In the genomic region with DNA sequence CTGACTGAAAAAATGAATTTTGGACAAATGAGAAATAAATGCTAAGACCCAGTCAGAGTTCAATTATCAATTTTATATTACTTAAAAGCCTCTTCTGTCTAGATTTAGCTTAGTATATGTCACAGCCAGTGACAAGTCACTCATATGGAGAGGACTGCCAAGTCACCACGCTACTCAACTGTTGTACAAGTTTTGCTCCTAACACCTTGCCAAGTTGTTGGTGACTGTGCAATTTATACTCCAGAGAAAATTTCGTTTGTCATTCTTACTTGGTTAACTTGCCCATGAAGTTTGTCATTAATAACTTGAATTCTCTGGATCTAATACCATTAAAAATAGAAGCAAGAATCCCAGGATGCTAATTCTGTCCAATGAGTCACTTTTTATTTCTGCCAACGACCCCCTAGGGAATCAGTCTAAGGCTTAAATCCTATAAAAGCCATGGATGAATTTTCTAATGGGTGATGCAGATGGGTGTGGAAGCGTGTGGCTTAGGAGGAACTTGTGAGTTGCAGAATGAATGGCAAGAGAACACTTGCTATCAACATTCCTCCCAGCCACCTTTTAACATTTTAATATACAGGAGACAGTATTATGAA, we compare ENCODE assay signal across 28 cellular contexts. TPM values are rescaled to one million over a fixed set of nuclear protein-coding genes. Genes with fewer than 3 reads are reported as not detected.
DNase-seq lines count a peak whose midpoint lies in the region; ATAC-seq, FAIRE-seq and TF ChIP-seq lines count a peak whose summit lies in the region.
"Had no signal": no experiment of that assay in that cellular context is flagged by ENCODE, and none has a peak within 500 bp of the region (broad histone marks: within the 10 kb centered on the region; RNA-seq: fewer than 3 reads in every experiment).

No MANE protein-coding gene starts in this region.

- H3K9ac ChIP-seq in HepG2 (ENCODE audit: insufficient read depth, low read depth, low read length) = no peak overlapping the region

- no peak overlapping the region for H3K27ac Mint-ChIP-seq in natural killer cell treated with Interleukin-12 subunit alpha and Interleukin-12 subunit beta and Interleukin-15 and Interleukin-18, amount 100 ng/mL, for 72 hours
- H3K27ac Mint-ChIP-seq: activated T-cell treated with anti-CD3 and anti-CD28 coated beads, Interleukin-2, amount 50 U/mL, for 72 hours; H9; IgD-negative memory B cell; naive thymus-derived CD4-positive, alpha-beta T cell had no signal

- no peaks in the 10 kb centered on the region for H3K4me1 ChIP-seq in HepG2 (ENCODE audit: insufficient read depth, low read length)
- H3K4me1 ChIP-seq in right lobe of liver = peaks cover 0 to 9% (median 0%) of the 10 kb centered on the region in 4 donors
- H3K4me1 ChIP-seq in aorta (ENCODE audit: control insufficient read depth in 1 of 2, insufficient read depth in 2 of 2, low read length in 2 of 2) = peaks cover 0 to 5% of the 10 kb centered on the region in 2 donors
- H3K4me1 ChIP-seq: adrenal gland had no signal

- H3K4me2 ChIP-seq in HepG2 (ENCODE audit: low read depth, low read length) = no peak overlapping the region

- no peak for TF ChIP-seq EP300 in HepG2 (IDR thresholded peaks at IDR 0.05; ENCODE audit: low read depth in 2 of 2, low read length in 2 of 2)
- no peak for TF ChIP-seq EP300 in HepG2 (CRISPR knock-in tag; IDR thresholded peaks at IDR 0.05; ENCODE audit: borderline replicate concordance)

- no peak overlapping the region for H3K4me3 Mint-ChIP-seq in natural killer cell treated with Interleukin-12 subunit alpha and Interleukin-12 subunit beta and Interleukin-15 and Interleukin-18, amount 100 ng/mL, for 72 hours
- H3K4me3 Mint-ChIP-seq: activated T-cell treated with anti-CD3 and anti-CD28 coated beads, Interleukin-2, amount 50 U/mL, for 72 hours; H9; IgD-negative memory B cell; naive thymus-derived CD4-positive, alpha-beta T cell had no signal

- no peak overlapping the region for H2AFZ ChIP-seq in HepG2 (ENCODE audit: low read length)

- POLR2A ChIA-PET in HepG2 (lab: Yijun Ruan, JAX) = no interaction called here

- TF ChIP-seq POLR2A in HepG2 (IDR thresholded peaks at IDR 0.05; ENCODE audit: insufficient read depth in 1 of 2, low read depth in 2 of 2, low read length in 2 of 2) = no peak
- TF ChIP-seq POLR2A in right lobe of liver (IDR thresholded peaks at IDR 0.05) = no peak

- H3K4me3 ChIP-seq in HepG2 (replicated peaks in 1 of 3; ENCODE audit: insufficient read depth in 1 of 3, low read depth in 2 of 3, low read length in 3 of 3) = no peak overlapping the region
- H3K4me3 ChIP-seq in right lobe of liver = no peak overlapping the region
- H3K4me3 ChIP-seq in aorta (ENCODE audit: low read length in 2 of 2) = no peak overlapping the region
- H3K4me3 ChIP-seq: adrenal gland, upper lobe of left lung had no signal

- no peak for DNase-seq in HepG2 (ENCODE audit: low spot score)
- DNase-seq in right lobe of liver = no peak
- DNase-seq in natural killer cell treated with Interleukin-12 subunit alpha and Interleukin-12 subunit beta and Interleukin-15 and Interleukin-18, amount 100 ng/mL, for 72 hours (ENCODE audit: low spot score) = no peak
- no peak for DNase-seq in aorta
- DNase-seq in NCI-H2171 treated with DMSO at 0.1 percent for 48 hours (lab: John Stamatoyannopoulos, UW) = no peak
- DNase-seq in NCI-H1417 treated with DMSO at 0.1 percent for 48 hours (lab: John Stamatoyannopoulos, UW) = no peak
- DNase-seq: activated naive CD4-positive, alpha-beta T cell treated with Interleukin-2 at 50 U/mL for 16 hours; activated T-cell treated with anti-CD3 and anti-CD28 coated beads, Interleukin-2, amount 50 U/mL, for 72 hours; adrenal gland; effector CD4-positive, alpha-beta T cell; H9; hippocampal formation; left cardiac atrium; naive thymus-derived CD4-positive, alpha-beta T cell; NCI-H2081; NCI-H748 treated with DMSO at 0.1 percent for 48 hours; nucleus accumbens; stimulated activated CD4-positive, alpha-beta T cell treated with anti-CD3 and anti-CD28 coated beads, Interleukin-12 subunit alpha, Interleukin-12 subunit beta, amount 100 ng/mL, for 4 hours; stimulated activated CD4-positive, alpha-beta T cell treated with anti-CD3 and anti-CD28 coated beads, Interleukin-4, amount 100 ng/mL, for 1 hour; substantia nigra; T-helper 2 cell; upper lobe of left lung had no signal

- H3K27me3 ChIP-seq in HepG2 (ENCODE audit: control insufficient read depth in 1 of 2, insufficient read depth in 2 of 2, low read length in 2 of 2) (no peaks in the 10 kb centered on the region), right lobe of liver (no peaks in the 10 kb centered on the region), aorta (ENCODE audit: control insufficient read depth in 1 of 2, insufficient read depth in 2 of 2, low read length in 1 of 2) (no peaks in the 10 kb centered on the region)
- H3K27me3 ChIP-seq: adrenal gland, upper lobe of left lung had no signal

- H3K27ac ChIP-seq in HepG2 (ENCODE audit: extremely low read length, insufficient read depth, low read length) (no peak overlapping the region), right lobe of liver (no peak overlapping the region), aorta (ENCODE audit: low read depth in 1 of 2, low read length in 2 of 2) (no peak overlapping the region)
- H3K27ac ChIP-seq: adrenal gland, upper lobe of left lung had no signal

- ATAC-seq in HepG2 (no peak), right lobe of liver (no peak), esophagus mucosa (peak; percentile 29), aorta (ENCODE audit: low FRiP score) (peak; percentile 60), GM19328 (IDR thresholded peaks at IDR 0.05; ENCODE audit: unreplicated experiment) (no peak)
- ATAC-seq in natural killer cell treated with Interleukin-12 subunit alpha and Interleukin-12 subunit beta and Interleukin-15 and Interleukin-18, amount 100 ng/mL, for 72 hours = peak; percentile 54 to 73
- ATAC-seq: activated T-cell treated with anti-CD3 and anti-CD28 coated beads, Interleukin-2, amount 50 U/mL, for 72 hours; SK-N-SH treated with all-trans-retinoic acid at 6 μM for 48 hours had no signal

- no peak for TF ChIP-seq CTCF in HepG2 (CRISPR knock-in tag; IDR thresholded peaks at IDR 0.05)
- TF ChIP-seq CTCF in right lobe of liver (IDR thresholded peaks at IDR 0.05) = no peak

- in situ Hi-C loops in HepG2 (cut with HindIII; ENCODE audit: extremely low pct_ligation_motif_present, low pct_unique_long_range_greater_than_20kb) = no loop called here

- no peaks in the 10 kb centered on the region for H3K27me3 Mint-ChIP-seq in natural killer cell treated with Interleukin-12 subunit alpha and Interleukin-12 subunit beta and Interleukin-15 and Interleukin-18, amount 100 ng/mL, for 72 hours
- H3K27me3 Mint-ChIP-seq: IgD-negative memory B cell; naive thymus-derived CD4-positive, alpha-beta T cell had no signal

- TF ChIP-seq RAD21 in HepG2 (CRISPR knock-in tag; IDR thresholded peaks at IDR 0.05) = no peak

- no TSS peak for BruUV-seq in HepG2 (replicated peaks; lab: Mats Ljungman, UMichigan)

- no peaks in the 10 kb centered on the region for H3K79me2 ChIP-seq in HepG2 (ENCODE audit: insufficient read depth, low read length)

- no peaks in the 10 kb centered on the region for H3K36me3 ChIP-seq in HepG2 (replicated peaks in 1 of 2; ENCODE audit: control insufficient read depth in 1 of 2, insufficient read depth in 2 of 2, low read length in 2 of 2)
- H3K36me3 ChIP-seq in right lobe of liver = no peaks in the 10 kb centered on the region
- H3K36me3 ChIP-seq in aorta (ENCODE audit: control insufficient read depth in 1 of 2, insufficient read depth in 2 of 2, low read length in 1 of 2) = no peaks in the 10 kb centered on the region
- H3K36me3 ChIP-seq: adrenal gland, upper lobe of left lung had no signal

- H3K9me3 ChIP-seq in HepG2 (ENCODE audit: low read length) (no peaks in the 10 kb centered on the region), right lobe of liver (no peaks in the 10 kb centered on the region), aorta (ENCODE audit: control insufficient read depth, low read length) (no peaks in the 10 kb centered on the region)
- H3K9me3 ChIP-seq: adrenal gland, upper lobe of left lung had no signal

- CTCF ChIA-PET in HepG2 (lab: Yijun Ruan, JAX; ENCODE audit: low intra/inter-chr PET ratio, low total read pairs) = no interaction called here

- no peaks in the 10 kb centered on the region for H3K9me3 Mint-ChIP-seq in natural killer cell treated with Interleukin-12 subunit alpha and Interleukin-12 subunit beta and Interleukin-15 and Interleukin-18, amount 100 ng/mL, for 72 hours
- H3K9me3 Mint-ChIP-seq: activated T-cell treated with anti-CD3 and anti-CD28 coated beads, Interleukin-2, amount 50 U/mL, for 72 hours; H9; naive thymus-derived CD4-positive, alpha-beta T cell had no signal

- intact Hi-C loops in HepG2 (cut with micrococcal nuclease; ENCODE audit: unreplicated experiment) = no loop called here
- intact Hi-C loops in right lobe of liver (cut with DNase I) = no loop called here
- intact Hi-C loops in aorta (cut with DNase I) = no loop called here

- peaks cover 12 to 15% of the 10 kb centered on the region in 2 donors for H3K4me1 Mint-ChIP-seq in natural killer cell treated with Interleukin-12 subunit alpha and Interleukin-12 subunit beta and Interleukin-15 and Interleukin-18, amount 100 ng/mL, for 72 hours (ENCODE audit: low read depth in 2 of 2)
- H3K4me1 Mint-ChIP-seq: H9 had no signal

- 47% methylated on average over 4 of the region's 4 CpGs for WGBS in HepG2 (ENCODE audit: low lambda C conversion rate)
- WGBS in right lobe of liver (ENCODE audit: insufficient coverage, low coverage, low lambda C conversion rate, missing lambda C conversion rate) = 78% methylated on average over 4 of the region's 4 CpGs
- 3 to 7% methylated on average over 4 of the region's 4 CpGs for WGBS in aorta, 2 donors

- no peaks in the 10 kb centered on the region for H4K20me1 ChIP-seq in HepG2 (ENCODE audit: insufficient read depth, low read length)

- no peaks in the 10 kb centered on the region for H3K36me3 Mint-ChIP-seq in natural killer cell treated with Interleukin-12 subunit alpha and Interleukin-12 subunit beta and Interleukin-15 and Interleukin-18, amount 100 ng/mL, for 72 hours

- FAIRE-seq in HepG2 (lab: Jason Lieb, UNC) = no peak
- FAIRE-seq: frontal cortex, G401.6 had no signal

RNA-seq across cellular contexts. Expression of gene FBXO30, which starts 30.4 kb away (rescaled TPM):
- 7.1 and 11.4 TPM in 2 replicates for total RNA-seq in HepG2 (2016; rRNA removed; fragmentation: Illumina TruSeq; extraction: Trizol)
- 2.8 and 3.1 TPM in 2 replicates for total RNA-seq in HepG2 (2016; cell fraction: cytosol; rRNA removed; fragmentation: Illumina TruSeq; extraction: Trizol; ENCODE audit: low read depth)
- total RNA-seq in HepG2 (2016; cell fraction: insoluble cytoplasmic fraction; rRNA removed; fragmentation: Illumina TruSeq; extraction: Trizol) = 7.3 and 10.8 TPM in 2 replicates
- total RNA-seq in HepG2 (2016; cell fraction: membrane; rRNA removed; fragmentation: Illumina TruSeq; extraction: Trizol) = 6.1 and 7.4 TPM in 2 replicates
- total RNA-seq in HepG2 (2016; cell fraction: nucleus; rRNA removed; fragmentation: Illumina TruSeq; extraction: Trizol) = 12.8 and 13.1 TPM in 2 replicates
- polyA plus RNA-seq in HepG2 (2011; rRNA removed) = 2.8 and 3.2 TPM in 2 replicates
- 0.99 and 2.0 TPM in 2 replicates for polyA plus RNA-seq in HepG2 (2011; cell fraction: cytosol; rRNA removed)
- 2.2 and 2.9 TPM in 2 replicates for polyA plus RNA-seq in HepG2 (2011; cell fraction: nucleus; rRNA removed)
- 5.9 and 6.1 TPM in 2 replicates for polyA plus RNA-seq in HepG2 (2012)
- 0.18 and 0.25 TPM in 2 replicates for polyA plus RNA-seq in HepG2 (2016; cell fraction: cytosol; fragmentation: Illumina TruSeq; extraction: Trizol; ENCODE audit: low read depth)
- polyA plus RNA-seq in HepG2 (2016; cell fraction: insoluble cytoplasmic fraction; fragmentation: Illumina TruSeq; extraction: Trizol; ENCODE audit: low read depth) = 8.4 and 9.0 TPM in 2 replicates
- polyA plus RNA-seq in HepG2 (2016; cell fraction: membrane; fragmentation: Illumina TruSeq; extraction: Trizol; ENCODE audit: low read depth) = 1.0 and 1.1 TPM in 2 replicates
- polyA plus RNA-seq in HepG2 (2016; cell fraction: nucleus; fragmentation: Illumina TruSeq; extraction: Trizol; ENCODE audit: insufficient read depth, low read depth) = 8.4 and 9.2 TPM in 2 replicates
- polyA minus RNA-seq in HepG2 (2011; rRNA and poly(A)+ RNA removed; ENCODE audit: low replicate concordance) = 3.9 and 4.3 TPM in 2 replicates
- polyA minus RNA-seq in HepG2 (2011; cell fraction: cytosol; rRNA and poly(A)+ RNA removed) = 4.1 and 5.3 TPM in 2 replicates
- 34.2 and 35.8 TPM in 2 replicates for polyA minus RNA-seq in HepG2 (2011; cell fraction: nucleus; rRNA and poly(A)+ RNA removed)
- total RNA-seq in right lobe of liver = 1 to 10 TPM; 2.2 to 3.2 (median 3.0) TPM
- 3.8 TPM for total RNA-seq in esophagus mucosa
- 1 to 10 TPM; 6.9 to 7.8 TPM for total RNA-seq in natural killer cell treated with Interleukin-12 subunit alpha and Interleukin-12 subunit beta and Interleukin-15 and Interleukin-18, amount 100 ng/mL, for 72 hours
- 10 to 100 TPM; 12.0 to 17.2 TPM for total RNA-seq in aorta
- 1 to 10 TPM; 4.4 to 7.1 TPM for polyA plus RNA-seq in aorta

Comparison
In these comparisons a context has a peak if more than half of its experiments do, and no peak if none do; other contexts are left out.
1. ATAC-seq: peak in esophagus mucosa (single experiment), natural killer cell treated with Interleukin-12 subunit alpha and Interleukin-12 subunit beta and Interleukin-15 and Interleukin-18, amount 100 ng/mL, for 72 hours (2 of 2) and aorta (single experiment); none in HepG2 (single experiment), right lobe of liver (0 of 4) and GM19328 (single experiment).